In genomic region chr17:44769647-44770084, GRCh38 we compare ENCODE assay signal across 19 cellular contexts. TPM values are rescaled to one million over a fixed set of nuclear protein-coding genes. Genes with fewer than 3 reads are reported as not detected.
"Had no signal": no experiment of that assay in that cellular context is flagged by ENCODE, and none has a peak within 500 bp of the region (broad histone marks: within the 10 kb centered on the region; RNA-seq: fewer than 3 reads in every experiment).

No MANE protein-coding gene starts in this region.

- H3K36me3 Mint-ChIP-seq: immature natural killer cell; naive thymus-derived CD4-positive, alpha-beta T cell; stimulated activated naive B cell treated with anti-CD40 and anti-IgM and Interleukin-4, amounts not matched to agents 10 μg/mL and 1 μg/mL and 100 μg/mL, for 72 hours had no signal

- H3K4me1 Mint-ChIP-seq: immature natural killer cell had no signal

- H3K27me3 ChIP-seq: colonic mucosa had no signal

- H3K9me3 Mint-ChIP-seq: immature natural killer cell; naive thymus-derived CD4-positive, alpha-beta T cell; nephron progenitor cell; stimulated activated naive B cell treated with anti-CD40 and anti-IgM and Interleukin-4, amounts not matched to agents 10 μg/mL and 1 μg/mL and 100 μg/mL, for 72 hours had no signal

- H3K27ac ChIP-seq: colonic mucosa, foreskin keratinocyte, neutrophil, sigmoid colon, skin epidermis, stomach, thoracic aorta, transverse colon had no signal

- H3K4me3 Mint-ChIP-seq: immature natural killer cell; naive thymus-derived CD4-positive, alpha-beta T cell; nephron progenitor cell; stimulated activated naive B cell treated with anti-CD40 and anti-IgM and Interleukin-4, amounts not matched to agents 10 μg/mL and 1 μg/mL and 100 μg/mL, for 72 hours had no signal

- H3K9me3 ChIP-seq: colonic mucosa, neutrophil, sigmoid colon, stomach, thoracic aorta, transverse colon had no signal

- H3K4me3 ChIP-seq: colonic mucosa, sigmoid colon, skin epidermis, stomach, thoracic aorta, transverse colon had no signal

- DNase-seq: colonic mucosa; dermis blood vessel endothelial cell; foreskin keratinocyte; immature natural killer cell; mammary epithelial cell; naive thymus-derived CD4-positive, alpha-beta T cell; nephron progenitor cell; posterior cingulate gyrus; sigmoid colon; stimulated activated CD4-positive, alpha-beta T cell treated with anti-CD3 and anti-CD28 coated beads, Interleukin-2, amount 100 ng/mL, for 24 hours; stimulated activated CD4-positive, alpha-beta T cell treated with anti-CD3 and anti-CD28 coated beads, Interleukin-4, amount 100 ng/mL, for 4 hours; stimulated activated naive B cell treated with anti-CD40 and anti-IgM and Interleukin-4, amounts not matched to agents 10 μg/mL and 1 μg/mL and 100 μg/mL, for 72 hours; stomach; transverse colon had no signal

- H3K27ac Mint-ChIP-seq: immature natural killer cell; naive thymus-derived CD4-positive, alpha-beta T cell; nephron progenitor cell; stimulated activated naive B cell treated with anti-CD40 and anti-IgM and Interleukin-4, amounts not matched to agents 10 μg/mL and 1 μg/mL and 100 μg/mL, for 72 hours had no signal

- ATAC-seq: foreskin keratinocyte; naive thymus-derived CD4-positive, alpha-beta T cell; stimulated activated naive B cell treated with anti-CD40 and anti-IgM and Interleukin-4, amounts not matched to agents 10 μg/mL and 1 μg/mL and 100 μg/mL, for 72 hours had no signal

- H3K4me1 ChIP-seq: colonic mucosa, foreskin keratinocyte had no signal

- FAIRE-seq: keratinocyte, urothelium cell line had no signal

- H3K36me3 ChIP-seq: colonic mucosa, neutrophil, sigmoid colon, stomach, thoracic aorta, transverse colon had no signal

RNA-seq across cellular contexts. Expression of gene ADAM11, which starts 10.9 kb away (rescaled TPM):
- polyA plus RNA-seq: immature natural killer cell had no signal
